1 cellular context compared by ENCODE assay signal in the genomic region with DNA sequence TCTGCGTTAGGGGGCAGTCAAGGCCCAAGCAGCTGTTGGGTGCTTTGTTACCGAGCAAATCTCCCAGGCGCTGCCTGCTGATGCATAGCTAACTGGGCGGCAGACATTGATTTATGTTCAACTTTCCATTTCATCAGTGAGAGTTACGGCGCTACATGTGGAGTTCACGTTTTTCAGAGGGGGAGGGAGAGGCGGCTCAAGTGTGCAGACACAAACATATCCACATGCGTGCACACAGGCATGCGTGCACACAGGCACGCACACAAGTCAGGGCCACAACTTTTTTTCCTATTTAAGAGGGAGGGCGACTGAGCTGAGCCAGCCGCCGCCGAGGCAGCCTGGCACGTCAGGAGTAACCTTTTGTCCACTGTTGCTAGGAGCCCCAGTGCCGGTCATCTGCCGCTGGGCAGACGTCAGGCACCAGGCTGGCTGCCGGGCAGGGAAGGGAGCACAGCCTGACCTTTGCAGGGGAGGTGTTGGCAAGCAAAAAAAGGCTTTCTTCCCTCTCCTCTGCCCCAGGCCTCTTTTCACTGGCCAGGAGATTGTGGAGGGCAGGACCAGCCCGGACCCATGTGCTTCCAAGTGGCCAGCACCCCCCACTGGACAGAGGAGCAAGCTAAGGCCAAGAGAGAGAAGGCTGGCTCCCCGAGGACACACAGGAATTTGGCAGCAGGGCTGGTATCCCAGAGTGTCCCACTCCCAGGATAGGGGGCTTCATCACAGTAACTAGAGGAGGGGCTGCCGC.
TF ChIP-seq lines count a peak whose summit lies in the region.

No MANE protein-coding gene starts in this region.

TF ChIP-seq in GM23338, 12 proteins besides CTCF, POLR2A, EP300 and RAD21:
- TF ChIP-seq, protein P1, sequence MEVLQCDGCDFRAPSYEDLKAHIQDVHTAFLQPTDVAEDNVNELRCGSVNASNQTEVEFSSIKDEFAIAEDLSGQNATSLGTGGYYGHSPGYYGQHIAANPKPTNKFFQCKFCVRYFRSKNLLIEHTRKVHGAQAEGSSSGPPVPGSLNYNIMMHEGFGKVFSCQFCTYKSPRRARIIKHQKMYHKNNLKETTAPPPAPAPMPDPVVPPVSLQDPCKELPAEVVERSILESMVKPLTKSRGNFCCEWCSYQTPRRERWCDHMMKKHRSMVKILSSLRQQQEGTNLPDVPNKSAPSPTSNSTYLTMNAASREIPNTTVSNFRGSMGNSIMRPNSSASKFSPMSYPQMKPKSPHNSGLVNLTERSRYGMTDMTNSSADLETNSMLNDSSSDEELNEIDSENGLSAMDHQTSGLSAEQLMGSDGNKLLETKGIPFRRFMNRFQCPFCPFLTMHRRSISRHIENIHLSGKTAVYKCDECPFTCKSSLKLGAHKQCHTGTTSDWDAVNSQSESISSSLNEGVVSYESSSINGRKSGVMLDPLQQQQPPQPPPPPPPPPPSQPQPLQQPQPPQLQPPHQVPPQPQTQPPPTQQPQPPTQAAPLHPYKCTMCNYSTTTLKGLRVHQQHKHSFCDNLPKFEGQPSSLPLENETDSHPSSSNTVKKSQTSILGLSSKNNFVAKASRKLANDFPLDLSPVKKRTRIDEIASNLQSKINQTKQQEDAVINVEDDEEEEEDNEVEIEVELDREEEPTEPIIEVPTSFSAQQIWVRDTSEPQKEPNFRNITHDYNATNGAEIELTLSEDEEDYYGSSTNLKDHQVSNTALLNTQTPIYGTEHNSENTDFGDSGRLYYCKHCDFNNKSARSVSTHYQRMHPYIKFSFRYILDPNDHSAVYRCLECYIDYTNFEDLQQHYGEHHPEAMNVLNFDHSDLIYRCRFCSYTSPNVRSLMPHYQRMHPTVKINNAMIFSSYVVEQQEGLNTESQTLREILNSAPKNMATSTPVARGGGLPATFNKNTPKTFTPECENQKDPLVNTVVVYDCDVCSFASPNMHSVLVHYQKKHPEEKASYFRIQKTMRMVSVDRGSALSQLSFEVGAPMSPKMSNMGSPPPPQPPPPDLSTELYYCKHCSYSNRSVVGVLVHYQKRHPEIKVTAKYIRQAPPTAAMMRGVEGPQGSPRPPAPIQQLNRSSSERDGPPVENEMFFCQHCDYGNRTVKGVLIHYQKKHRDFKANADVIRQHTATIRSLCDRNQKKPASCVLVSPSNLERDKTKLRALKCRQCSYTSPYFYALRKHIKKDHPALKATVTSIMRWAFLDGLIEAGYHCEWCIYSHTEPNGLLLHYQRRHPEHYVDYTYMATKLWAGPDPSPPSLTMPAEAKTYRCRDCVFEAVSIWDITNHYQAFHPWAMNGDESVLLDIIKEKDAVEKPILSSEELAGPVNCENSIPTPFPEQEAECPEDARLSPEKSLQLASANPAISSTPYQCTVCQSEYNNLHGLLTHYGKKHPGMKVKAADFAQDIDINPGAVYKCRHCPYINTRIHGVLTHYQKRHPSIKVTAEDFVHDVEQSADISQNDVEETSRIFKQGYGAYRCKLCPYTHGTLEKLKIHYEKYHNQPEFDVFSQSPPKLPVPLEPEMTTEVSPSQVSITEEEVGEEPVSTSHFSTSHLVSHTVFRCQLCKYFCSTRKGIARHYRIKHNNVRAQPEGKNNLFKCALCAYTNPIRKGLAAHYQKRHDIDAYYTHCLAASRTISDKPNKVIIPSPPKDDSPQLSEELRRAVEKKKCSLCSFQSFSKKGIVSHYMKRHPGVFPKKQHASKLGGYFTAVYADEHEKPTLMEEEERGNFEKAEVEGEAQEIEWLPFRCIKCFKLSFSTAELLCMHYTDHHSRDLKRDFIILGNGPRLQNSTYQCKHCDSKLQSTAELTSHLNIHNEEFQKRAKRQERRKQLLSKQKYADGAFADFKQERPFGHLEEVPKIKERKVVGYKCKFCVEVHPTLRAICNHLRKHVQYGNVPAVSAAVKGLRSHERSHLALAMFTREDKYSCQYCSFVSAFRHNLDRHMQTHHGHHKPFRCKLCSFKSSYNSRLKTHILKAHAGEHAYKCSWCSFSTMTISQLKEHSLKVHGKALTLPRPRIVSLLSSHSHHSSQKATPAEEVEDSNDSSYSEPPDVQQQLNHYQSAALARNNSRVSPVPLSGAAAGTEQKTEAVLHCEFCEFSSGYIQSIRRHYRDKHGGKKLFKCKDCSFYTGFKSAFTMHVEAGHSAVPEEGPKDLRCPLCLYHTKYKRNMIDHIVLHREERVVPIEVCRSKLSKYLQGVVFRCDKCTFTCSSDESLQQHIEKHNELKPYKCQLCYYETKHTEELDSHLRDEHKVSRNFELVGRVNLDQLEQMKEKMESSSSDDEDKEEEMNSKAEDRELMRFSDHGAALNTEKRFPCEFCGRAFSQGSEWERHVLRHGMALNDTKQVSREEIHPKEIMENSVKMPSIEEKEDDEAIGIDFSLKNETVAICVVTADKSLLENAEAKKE (CRISPR knock-in tag; IDR thresholded peaks at IDR 0.05): no peak
- TF ChIP-seq EZH2 (IDR thresholded peaks at IDR 0.05; ENCODE audit: low read depth, unreplicated experiment) (no peak), ZNF114 (CRISPR knock-in tag; IDR thresholded peaks at IDR 0.05) (no peak), EZH2phosphoT487 (IDR thresholded peaks at IDR 0.05; ENCODE audit: unreplicated experiment) (no peak), CREB1 (CRISPR knock-in tag; IDR thresholded peaks at IDR 0.05; ENCODE audit: low read depth) (no peak), JUNB (IDR thresholded peaks at IDR 0.05; ENCODE audit: unreplicated experiment) (no peak), STAT1 (IDR thresholded peaks at IDR 0.05; ENCODE audit: unreplicated experiment) (no peak), ZNF331 (CRISPR knock-in tag; IDR thresholded peaks at IDR 0.05; ENCODE audit: low read depth) (no peak), NANOG (IDR thresholded peaks at IDR 0.05; ENCODE audit: borderline replicate concordance) (no peak), POLR2AphosphoS5 (IDR thresholded peaks at IDR 0.05; ENCODE audit: low read depth) (no peak)
- TF ChIP-seq, protein P2, sequence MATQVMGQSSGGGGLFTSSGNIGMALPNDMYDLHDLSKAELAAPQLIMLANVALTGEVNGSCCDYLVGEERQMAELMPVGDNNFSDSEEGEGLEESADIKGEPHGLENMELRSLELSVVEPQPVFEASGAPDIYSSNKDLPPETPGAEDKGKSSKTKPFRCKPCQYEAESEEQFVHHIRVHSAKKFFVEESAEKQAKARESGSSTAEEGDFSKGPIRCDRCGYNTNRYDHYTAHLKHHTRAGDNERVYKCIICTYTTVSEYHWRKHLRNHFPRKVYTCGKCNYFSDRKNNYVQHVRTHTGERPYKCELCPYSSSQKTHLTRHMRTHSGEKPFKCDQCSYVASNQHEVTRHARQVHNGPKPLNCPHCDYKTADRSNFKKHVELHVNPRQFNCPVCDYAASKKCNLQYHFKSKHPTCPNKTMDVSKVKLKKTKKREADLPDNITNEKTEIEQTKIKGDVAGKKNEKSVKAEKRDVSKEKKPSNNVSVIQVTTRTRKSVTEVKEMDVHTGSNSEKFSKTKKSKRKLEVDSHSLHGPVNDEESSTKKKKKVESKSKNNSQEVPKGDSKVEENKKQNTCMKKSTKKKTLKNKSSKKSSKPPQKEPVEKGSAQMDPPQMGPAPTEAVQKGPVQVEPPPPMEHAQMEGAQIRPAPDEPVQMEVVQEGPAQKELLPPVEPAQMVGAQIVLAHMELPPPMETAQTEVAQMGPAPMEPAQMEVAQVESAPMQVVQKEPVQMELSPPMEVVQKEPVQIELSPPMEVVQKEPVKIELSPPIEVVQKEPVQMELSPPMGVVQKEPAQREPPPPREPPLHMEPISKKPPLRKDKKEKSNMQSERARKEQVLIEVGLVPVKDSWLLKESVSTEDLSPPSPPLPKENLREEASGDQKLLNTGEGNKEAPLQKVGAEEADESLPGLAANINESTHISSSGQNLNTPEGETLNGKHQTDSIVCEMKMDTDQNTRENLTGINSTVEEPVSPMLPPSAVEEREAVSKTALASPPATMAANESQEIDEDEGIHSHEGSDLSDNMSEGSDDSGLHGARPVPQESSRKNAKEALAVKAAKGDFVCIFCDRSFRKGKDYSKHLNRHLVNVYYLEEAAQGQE (IDR thresholded peaks at IDR 0.05; ENCODE audit: unreplicated experiment): no peak
- TF ChIP-seq, protein P3, sequence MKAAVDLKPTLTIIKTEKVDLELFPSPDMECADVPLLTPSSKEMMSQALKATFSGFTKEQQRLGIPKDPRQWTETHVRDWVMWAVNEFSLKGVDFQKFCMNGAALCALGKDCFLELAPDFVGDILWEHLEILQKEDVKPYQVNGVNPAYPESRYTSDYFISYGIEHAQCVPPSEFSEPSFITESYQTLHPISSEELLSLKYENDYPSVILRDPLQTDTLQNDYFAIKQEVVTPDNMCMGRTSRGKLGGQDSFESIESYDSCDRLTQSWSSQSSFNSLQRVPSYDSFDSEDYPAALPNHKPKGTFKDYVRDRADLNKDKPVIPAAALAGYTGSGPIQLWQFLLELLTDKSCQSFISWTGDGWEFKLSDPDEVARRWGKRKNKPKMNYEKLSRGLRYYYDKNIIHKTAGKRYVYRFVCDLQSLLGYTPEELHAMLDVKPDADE (IDR thresholded peaks at IDR 0.05): no peak
TF ChIP-seq in GM23338: peak in this region for 0.
